ENCODE assay signal across 8 cellular contexts in genomic region chr12:98490491-98491453, GRCh38. TPM values are rescaled to one million over a fixed set of nuclear protein-coding genes. Genes with fewer than 3 reads are reported as not detected.
DNase-seq lines count a peak whose midpoint lies in the region; ATAC-seq, FAIRE-seq and TF ChIP-seq lines count a peak whose summit lies in the region.

No MANE protein-coding gene starts in this region.

- 16% methylated on average over 14 of the region's 14 CpGs for WGBS in HepG2 (ENCODE audit: low lambda C conversion rate)

- POLR2A ChIA-PET in HepG2 (lab: Yijun Ruan, JAX): interaction anchor here (0.8 to 2.2 kb wide), 6 partner anchors 10 to 103 kb away, joined by 3 to 21 read pairs (median 6); partner anchors contain the start of genes SLC25A3 and TMPO

- TF ChIP-seq POLR2A in GM19193 (IDR thresholded peaks at IDR 0.05; ENCODE audit: extremely low read depth, insufficient read depth, insufficient read length) (peak; percentile 33), HepG2 (IDR thresholded peaks at IDR 0.05; ENCODE audit: insufficient read depth in 1 of 2, low read depth in 2 of 2, low read length in 2 of 2) (peak; percentile 54; a peak in 1 of 4 replicates)

- CTCF ChIA-PET in HepG2 (lab: Yijun Ruan, JAX; ENCODE audit: low intra/inter-chr PET ratio, low total read pairs): interaction anchor here (0.9 to 3.1 kb wide), 4 partner anchors 13 to 163 kb away, joined by 3 to 21 read pairs (median 7); partner anchors contain the start of gene TMPO

- H3K9ac ChIP-seq in HepG2 (ENCODE audit: insufficient read depth, low read depth, low read length): peak overlapping the region; percentile 69

- H3K36me3 ChIP-seq in BE2C: no peaks in the 10 kb centered on the region
- H3K36me3 ChIP-seq in HepG2 (replicated peaks in 1 of 2; ENCODE audit: control insufficient read depth in 1 of 2, insufficient read depth in 2 of 2, low read length in 2 of 2): no peaks in the 10 kb centered on the region

- no peaks in the 10 kb centered on the region for H3K79me2 ChIP-seq in HepG2 (ENCODE audit: insufficient read depth, low read length)

- peak overlapping the region; percentile 61 for H3K4me2 ChIP-seq in HepG2 (ENCODE audit: low read depth, low read length)

- no TSS peak for BruUV-seq in HepG2 (replicated peaks; lab: Mats Ljungman, UMichigan)

- no peaks in the 10 kb centered on the region for H3K9me3 ChIP-seq in BE2C
- H3K9me3 ChIP-seq in HepG2 (ENCODE audit: low read length): no peaks in the 10 kb centered on the region

- FAIRE-seq in HepG2 (lab: Jason Lieb, UNC): peak; percentile 91

- H3K4me3 ChIP-seq in BE2C (ENCODE audit: low read depth, low read length) (peak overlapping the region; percentile 3; the same call in 1 of the 2 replicates), HepG2 (replicated peaks in 1 of 3; ENCODE audit: insufficient read depth in 1 of 3, low read depth in 2 of 3, low read length in 3 of 3) (peak overlapping the region; percentile 31 to 60 (median 34); a peak in 5 of 6 replicates)

- H3K27ac ChIP-seq in HepG2 (ENCODE audit: extremely low read length, insufficient read depth, low read length): peak overlapping the region; percentile 76

- intact Hi-C loops in HepG2 (cut with micrococcal nuclease; ENCODE audit: unreplicated experiment): loop anchor here (1.0 to 2.0 kb wide), 5 partner anchors 13 to 164 kb away; no protein-coding TSS in a partner anchor

- TF ChIP-seq EP300 in HepG2 (IDR thresholded peaks at IDR 0.05; ENCODE audit: low read depth in 2 of 2, low read length in 2 of 2): peak in 1 of 2 experiments; percentile 48; a peak in 2 of 4 replicates
- peak; percentile 48; the same call in 1 of the 2 replicates for TF ChIP-seq EP300 in HepG2 (CRISPR knock-in tag; IDR thresholded peaks at IDR 0.05; ENCODE audit: borderline replicate concordance)

- H2AFZ ChIP-seq in HepG2 (ENCODE audit: low read length): peak overlapping the region; percentile 44

- no peaks in the 10 kb centered on the region for H3K4me1 ChIP-seq in BE2C
- H3K4me1 ChIP-seq in HepG2 (ENCODE audit: insufficient read depth, low read length): peaks cover 56% of the 10 kb centered on the region

- DNase-seq in BE2C (peak; percentile 83), NCI-H460 (ENCODE audit: extremely low read depth, low read depth) (peak; percentile 87), dedifferentiated amniotic fluid mesenchymal stem cell (ENCODE audit: extremely low spot score) (peak; percentile 89), HepG2 (ENCODE audit: low spot score) (peak; percentile 90)
- peak; percentile 86 for DNase-seq in activated CD4-positive, alpha-beta T cell treated with anti-CD3 and anti-CD28 coated beads for 48 hours
- peak; percentile 78 for DNase-seq in stimulated activated CD4-positive, alpha-beta T cell treated with anti-CD3 and anti-CD28 coated beads, Interleukin-4, amount 100 ng/mL, for 1 hour

- peak; percentile 92 for TF ChIP-seq CTCF in BE2C (IDR thresholded peaks at IDR 0.05; ENCODE audit: low read depth, low read length)
- peak; percentile 93 for TF ChIP-seq CTCF in HepG2 (CRISPR knock-in tag; IDR thresholded peaks at IDR 0.05)

- in situ Hi-C loops in HepG2 (cut with HindIII; ENCODE audit: extremely low pct_ligation_motif_present, low pct_unique_long_range_greater_than_20kb): no loop called here

- H4K20me1 ChIP-seq in HepG2 (ENCODE audit: insufficient read depth, low read length): no peaks in the 10 kb centered on the region

- ATAC-seq in HG03432 (IDR thresholded peaks at IDR 0.05; ENCODE audit: unreplicated experiment) (peak; percentile 95), HepG2 (peak; percentile 87)

- peak; percentile 78 for TF ChIP-seq RAD21 in HepG2 (CRISPR knock-in tag; IDR thresholded peaks at IDR 0.05)

- H3K27me3 ChIP-seq in BE2C (no peaks in the 10 kb centered on the region), HepG2 (ENCODE audit: control insufficient read depth in 1 of 2, insufficient read depth in 2 of 2, low read length in 2 of 2) (no peaks in the 10 kb centered on the region)

TF ChIP-seq in HepG2, 621 proteins besides CTCF, POLR2A, EP300 and RAD21 (continues in another document):
- TF ChIP-seq ELF3 (CRISPR knock-in tag; IDR thresholded peaks at IDR 0.05): peak; percentile 83
- no peak for TF ChIP-seq NFRKB (IDR thresholded peaks at IDR 0.05)
- TF ChIP-seq ZBTB7A (CRISPR knock-in tag; IDR thresholded peaks at IDR 0.05): no peak
- peak; percentile 49 for TF ChIP-seq TBL1XR1 (IDR thresholded peaks at IDR 0.05; ENCODE audit: borderline replicate concordance, low read length, partially characterized antibody)
- TF ChIP-seq KDM4B (CRISPR knock-in tag; IDR thresholded peaks at IDR 0.05): 0 out of 2 replicates have a peak, but pooled peaks have one; percentile 47
- TF ChIP-seq E2F2 (CRISPR knock-in tag; IDR thresholded peaks at IDR 0.05; ENCODE audit: borderline replicate concordance): no peak
- peak; percentile 74; the same call in 1 of the 2 replicates for TF ChIP-seq NCOR1 (IDR thresholded peaks at IDR 0.05; ENCODE audit: borderline replicate concordance, low read length)
- no peak for TF ChIP-seq ZNF782 (CRISPR knock-in tag; IDR thresholded peaks at IDR 0.05; ENCODE audit: borderline replicate concordance)
- no peak for TF ChIP-seq CSRNP1 (CRISPR knock-in tag; IDR thresholded peaks at IDR 0.05)
- TF ChIP-seq CHD2 (IDR thresholded peaks at IDR 0.05; ENCODE audit: low read depth, low read length): no peak
- peak; percentile 80 for TF ChIP-seq ASH2L (IDR thresholded peaks at IDR 0.05; ENCODE audit: insufficient read length, low read depth, low read length)
- TF ChIP-seq MTERF4 (CRISPR knock-in tag; IDR thresholded peaks at IDR 0.05): no peak
- TF ChIP-seq CEBPG (CRISPR knock-in tag; IDR thresholded peaks at IDR 0.05): peak; percentile 44; the same call in 1 of the 2 replicates
- no peak for TF ChIP-seq ZNF747 (CRISPR knock-in tag; IDR thresholded peaks at IDR 0.05; ENCODE audit: borderline replicate concordance)
- TF ChIP-seq ZNF761 (CRISPR knock-in tag; conservative IDR thresholded peaks at IDR 0.05): no peak

RNA-seq across cellular contexts. Expression of gene TMPO, which starts 24.6 kb away (rescaled TPM):
- 42.7 TPM for polyA plus RNA-seq in BE2C (2012; ENCODE audit: insufficient read depth, insufficient read length, low read depth)
- total RNA-seq in NCI-H460 (2014; rRNA removed; shearing (Covaris generic)): 171 and 179 TPM in 2 replicates
- 205 and 319 TPM in 2 replicates for polyA plus RNA-seq in NCI-H460 (2014; cell fraction: nucleus; rRNA removed)
- 167 and 208 TPM in 2 replicates for total RNA-seq in HepG2 (2016; rRNA removed; fragmentation: Illumina TruSeq; extraction: Trizol)
- total RNA-seq in HepG2 (2016; cell fraction: cytosol; rRNA removed; fragmentation: Illumina TruSeq; extraction: Trizol; ENCODE audit: low read depth): 14.5 and 15.0 TPM in 2 replicates
- total RNA-seq in HepG2 (2016; cell fraction: insoluble cytoplasmic fraction; rRNA removed; fragmentation: Illumina TruSeq; extraction: Trizol): 165 and 208 TPM in 2 replicates
- 29.5 and 32.8 TPM in 2 replicates for total RNA-seq in HepG2 (2016; cell fraction: membrane; rRNA removed; fragmentation: Illumina TruSeq; extraction: Trizol)
- 109 and 125 TPM in 2 replicates for total RNA-seq in HepG2 (2016; cell fraction: nucleus; rRNA removed; fragmentation: Illumina TruSeq; extraction: Trizol)
- 17.9 and 24.2 TPM in 2 replicates for polyA plus RNA-seq in HepG2 (2011; rRNA removed)
- polyA plus RNA-seq in HepG2 (2011; cell fraction: cytosol; rRNA removed): 9.4 and 12.7 TPM in 2 replicates
- polyA plus RNA-seq in HepG2 (2011; cell fraction: nucleus; rRNA removed): 12.7 and 16.4 TPM in 2 replicates
- 21.7 and 34.3 TPM in 2 replicates for polyA plus RNA-seq in HepG2 (2012)
- 3.1 and 3.3 TPM in 2 replicates for polyA plus RNA-seq in HepG2 (2016; cell fraction: cytosol; fragmentation: Illumina TruSeq; extraction: Trizol; ENCODE audit: low read depth)
- polyA plus RNA-seq in HepG2 (2016; cell fraction: insoluble cytoplasmic fraction; fragmentation: Illumina TruSeq; extraction: Trizol; ENCODE audit: low read depth): 109 and 116 TPM in 2 replicates
- 13.5 and 13.7 TPM in 2 replicates for polyA plus RNA-seq in HepG2 (2016; cell fraction: membrane; fragmentation: Illumina TruSeq; extraction: Trizol; ENCODE audit: low read depth)
- 89.9 and 97.1 TPM in 2 replicates for polyA plus RNA-seq in HepG2 (2016; cell fraction: nucleus; fragmentation: Illumina TruSeq; extraction: Trizol; ENCODE audit: insufficient read depth, low read depth)
- polyA minus RNA-seq in HepG2 (2011; rRNA and poly(A)+ RNA removed; ENCODE audit: low replicate concordance): 28.5 and 68.6 TPM in 2 replicates
- 32.3 and 34.2 TPM in 2 replicates for polyA minus RNA-seq in HepG2 (2011; cell fraction: cytosol; rRNA and poly(A)+ RNA removed)
- 85.9 and 91.0 TPM in 2 replicates for polyA minus RNA-seq in HepG2 (2011; cell fraction: nucleus; rRNA and poly(A)+ RNA removed)

Comparison
In these comparisons a context has a peak if more than half of its experiments do, and no peak if none do; other contexts are left out.
1. Peak in every context shown above with its lines: DNase-seq, ATAC-seq, H3K4me3 ChIP-seq and H3K27ac ChIP-seq.